In genomic region chr11:66144000-66144678, GRCh38 we compare ENCODE assay signal across 17 cellular contexts.
"Had no signal": no experiment of that assay in that cellular context is flagged by ENCODE, and none has a peak within 500 bp of the region (broad histone marks: within the 10 kb centered on the region; RNA-seq: fewer than 3 reads in every experiment).

No MANE protein-coding gene starts in this region.

- H3K27me3 ChIP-seq: tibial artery, vagina had no signal

- H3K27me3 Mint-ChIP-seq: activated CD4-positive, alpha-beta memory T cell treated with anti-CD3 and anti-CD28 coated beads, Interleukin-2, amount 10 ng/mL, durations not matched to agents 7 days and 5 days; dendritic cell treated with granulocyte-macrophage colony-stimulating factor and Interleukin-4, amounts not matched to agents 40 ng/mL and 50 ng/mL, for 4 days had no signal

- H3K27ac ChIP-seq: epithelial cell of prostate, tibial artery, vagina had no signal

- H3K9me3 Mint-ChIP-seq: immature natural killer cell had no signal

- ATAC-seq: activated naive CD4-positive, alpha-beta T cell treated with anti-CD3 and anti-CD28 coated beads, Interleukin-2, amount 50 U/mL, for 72 hours; sciatic nerve had no signal

- H3K4me1 ChIP-seq: tibial artery, vagina had no signal

- H3K27ac Mint-ChIP-seq: activated CD4-positive, alpha-beta memory T cell treated with anti-CD3 and anti-CD28 coated beads, Interleukin-2, amount 10 ng/mL, durations not matched to agents 7 days and 5 days; activated naive CD4-positive, alpha-beta T cell treated with anti-CD3 and anti-CD28 coated beads, Interleukin-2, amount 50 U/mL, for 72 hours; dendritic cell treated with granulocyte-macrophage colony-stimulating factor and Interleukin-4, amounts not matched to agents 40 ng/mL and 50 ng/mL, for 4 days had no signal

- H3K4me3 Mint-ChIP-seq: activated CD4-positive, alpha-beta memory T cell treated with anti-CD3 and anti-CD28 coated beads, Interleukin-2, amount 10 ng/mL, durations not matched to agents 7 days and 5 days; dendritic cell treated with granulocyte-macrophage colony-stimulating factor and Interleukin-4, amounts not matched to agents 40 ng/mL and 50 ng/mL, for 4 days; immature natural killer cell had no signal

- H3K9me3 ChIP-seq: tibial artery, vagina had no signal

- H3K36me3 ChIP-seq: tibial artery, vagina had no signal

- DNase-seq: activated CD4-positive, alpha-beta memory T cell treated with anti-CD3 and anti-CD28 coated beads, Interleukin-2, amount 10 ng/mL, durations not matched to agents 7 days and 5 days; activated CD4-positive, alpha-beta T cell treated with anti-CD3 and anti-CD28 coated beads for 4 hours; activated CD8-positive, alpha-beta memory T cell treated with anti-CD3 and anti-CD28 coated beads, Interleukin-2, amount 50 U/mL, for 4 hours; activated gamma-delta T cell; activated T-cell treated with anti-CD3 and anti-CD28 coated beads, Interleukin-2, amount 50 U/mL, for 48 hours; effector memory CD4-positive, alpha-beta T cell; foreskin melanocyte; head of caudate nucleus; immature natural killer cell; mesenchymal stem cell; stimulated activated CD4-positive, alpha-beta T cell treated with anti-CD3 and anti-CD28 coated beads, Interleukin-1b, Interleukin-23, amount 100 ng/mL, for 48 hours; tibial artery had no signal

- H3K4me3 ChIP-seq: tibial artery, vagina had no signal
